17 cellular contexts compared by ENCODE assay signal in the genomic region with DNA sequence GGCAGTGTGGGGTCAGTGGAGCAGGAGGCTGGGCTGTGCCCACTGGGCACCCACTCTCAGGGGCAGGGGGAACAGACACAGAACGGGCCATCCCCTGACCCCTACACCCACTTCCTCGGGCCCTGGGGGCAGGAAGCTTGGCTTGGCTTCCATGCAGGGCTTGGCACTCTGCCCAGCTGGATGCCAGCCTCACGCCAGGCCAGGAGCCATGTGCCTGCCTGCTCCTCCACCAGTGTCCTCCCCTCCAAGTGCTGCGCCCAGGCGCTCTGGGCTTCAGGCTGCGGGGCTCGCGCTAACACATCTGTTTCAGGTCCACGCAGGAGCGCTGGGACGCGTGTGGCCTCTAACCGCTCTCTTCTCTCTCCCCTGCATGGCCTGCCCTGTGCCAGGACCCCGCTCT. TPM values are rescaled to one million over a fixed set of nuclear protein-coding genes. Genes with fewer than 3 reads are reported as not detected.
DNase-seq lines count a peak whose midpoint lies in the region; ATAC-seq and TF ChIP-seq lines count a peak whose summit lies in the region.
"Had no signal": no experiment of that assay in that cellular context is flagged by ENCODE, and none has a peak within 500 bp of the region (broad histone marks: within the 10 kb centered on the region; RNA-seq: fewer than 3 reads in every experiment).

No MANE protein-coding gene starts in this region.

- intact Hi-C loops in ascending aorta (cut with DNase I) = loop anchor here (5.0 kb wide), 1 partner anchor 159 kb away; a partner anchor contains a TSS
- intact Hi-C loops in left ventricle myocardium inferior (cut with micrococcal nuclease) = no loop called here
- intact Hi-C loops in sciatic nerve (cut with DNase I) = no loop called here

- H3K9me3 ChIP-seq in ascending aorta (no peaks in the 10 kb centered on the region), left ventricle myocardium inferior (replicated peaks) (no peaks in the 10 kb centered on the region)
- H3K9me3 ChIP-seq: upper lobe of right lung had no signal

- H3K27ac ChIP-seq in ascending aorta (peak overlapping the region; percentile 75 to 81), left ventricle myocardium inferior (replicated peaks) (peak overlapping the region; percentile 98)
- H3K27ac ChIP-seq: foreskin keratinocyte, upper lobe of right lung had no signal

- DNase-seq in Daoy (ENCODE audit: low read depth) (peak; percentile 26), ascending aorta (ENCODE audit: low spot score in 2 of 2) (no peak), left ventricle myocardium inferior (peak; percentile 67), sciatic nerve (ENCODE audit: low spot score) (no peak), HK-2 (ENCODE audit: unreplicated experiment) (no peak), NCI-H2107 treated with DMSO at 0.1 percent for 48 hours (lab: John Stamatoyannopoulos, UW; ENCODE audit: unreplicated experiment) (no peak), GM19238 (ENCODE audit: insufficient read length, low spot score) (no peak)
- no peak for DNase-seq in NK-92 treated with Interleukin-12 subunit alpha and Interleukin-12 subunit beta, amount 100 ng/mL, for 24 hours (lab: John Stamatoyannopoulos, UW)
- DNase-seq: activated CD4-positive, alpha-beta T cell treated with anti-CD3 and anti-CD28 coated beads for 1 hour; activated naive CD4-positive, alpha-beta T cell treated with anti-CD3 and anti-CD28 coated beads, Interleukin-2, amount 50 U/mL, for 16 hours; foreskin keratinocyte; NCI-H2029 treated with DMSO at 0.1 percent for 48 hours; NCI-H82; stimulated activated CD4-positive, alpha-beta T cell treated with anti-CD3 and anti-CD28 coated beads, Interleukin-2, amount 100 ng/mL, for 24 hours; upper lobe of right lung had no signal

- no peak for TF ChIP-seq CTCF in ascending aorta (IDR thresholded peaks at IDR 0.05)
- TF ChIP-seq CTCF in left ventricle myocardium inferior (IDR thresholded peaks at IDR 0.05; ENCODE audit: borderline replicate concordance) = no peak

- H3K4me1 ChIP-seq in ascending aorta = peaks cover 20 to 57% of the 10 kb centered on the region in 2 donors
- H3K4me1 ChIP-seq in left ventricle myocardium inferior = peaks cover 93% of the 10 kb centered on the region
- H3K4me1 ChIP-seq: foreskin keratinocyte, upper lobe of right lung had no signal

- peaks cover 22 to 27% of the 10 kb centered on the region in 2 donors for H3K36me3 ChIP-seq in ascending aorta
- H3K36me3 ChIP-seq in left ventricle myocardium inferior = peaks cover 33% of the 10 kb centered on the region
- H3K36me3 ChIP-seq: upper lobe of right lung had no signal

- H3K27me3 ChIP-seq in ascending aorta (no peaks in the 10 kb centered on the region), left ventricle myocardium inferior (ENCODE audit: low read depth) (peaks cover 33% of the 10 kb centered on the region)
- H3K27me3 ChIP-seq: upper lobe of right lung had no signal

- peak; percentile 4 for ATAC-seq in sciatic nerve
- ATAC-seq: foreskin keratinocyte, upper lobe of right lung had no signal

- H3K4me3 ChIP-seq in ascending aorta (peak overlapping the region in 1 of 2 donors; percentile 16), left ventricle myocardium inferior (peak overlapping the region; percentile 77)
- H3K4me3 ChIP-seq: upper lobe of right lung had no signal

RNA-seq across cellular contexts. Expression of a gene that starts 12.7 kb away (rescaled TPM):
- total RNA-seq in Daoy (2014; rRNA removed; shearing (Covaris generic)) = 0.45 TPM in 1 of 2 replicates, not detected in the other
- 27.4 TPM for total RNA-seq in ascending aorta
- total RNA-seq in left ventricle myocardium inferior = 1,542 TPM
- total RNA-seq in sciatic nerve = 4.9 TPM
- total RNA-seq: foreskin keratinocyte, pulmonary artery endothelial cell had no signal

RNA-seq across cellular contexts. Expression of a gene that starts 26.7 kb away (rescaled TPM):
- not detected in 2 replicates for total RNA-seq in Daoy (2014; rRNA removed; shearing (Covaris generic))
- total RNA-seq in ascending aorta (not detected), left ventricle myocardium inferior (0.25 TPM), sciatic nerve (0.18 TPM)
- total RNA-seq: foreskin keratinocyte; pulmonary artery endothelial cell; T-helper 2 cell treated with Interferon-gamma antibody and Interleukin-4, amounts not matched to agents 100 ng/mL and 5 ng/mL, for 36 hours; upper lobe of right lung had no signal

Comparison
In these comparisons a context has a peak if more than half of its experiments do, and no peak if none do; other contexts are left out.
1. DNase-seq: peak in Daoy (single experiment) and left ventricle myocardium inferior (single experiment); none in ascending aorta (0 of 2), sciatic nerve (single experiment), HK-2 (single experiment), NCI-H2107 treated with DMSO at 0.1 percent for 48 hours (single experiment), NK-92 treated with Interleukin-12 subunit alpha and Interleukin-12 subunit beta, amount 100 ng/mL, for 24 hours (single experiment) and GM19238 (single experiment).
2. RNA of a gene that starts 12.7 kb away (total RNA-seq): 1,542 TPM in left ventricle myocardium inferior (single experiment); 27.4 TPM in ascending aorta (single experiment), 4.9 TPM in sciatic nerve (single experiment) and 0.45 TPM in Daoy; every median in the first group is over 10 times any median in the second.